9 cellular contexts compared by ENCODE assay signal in the genomic region with DNA sequence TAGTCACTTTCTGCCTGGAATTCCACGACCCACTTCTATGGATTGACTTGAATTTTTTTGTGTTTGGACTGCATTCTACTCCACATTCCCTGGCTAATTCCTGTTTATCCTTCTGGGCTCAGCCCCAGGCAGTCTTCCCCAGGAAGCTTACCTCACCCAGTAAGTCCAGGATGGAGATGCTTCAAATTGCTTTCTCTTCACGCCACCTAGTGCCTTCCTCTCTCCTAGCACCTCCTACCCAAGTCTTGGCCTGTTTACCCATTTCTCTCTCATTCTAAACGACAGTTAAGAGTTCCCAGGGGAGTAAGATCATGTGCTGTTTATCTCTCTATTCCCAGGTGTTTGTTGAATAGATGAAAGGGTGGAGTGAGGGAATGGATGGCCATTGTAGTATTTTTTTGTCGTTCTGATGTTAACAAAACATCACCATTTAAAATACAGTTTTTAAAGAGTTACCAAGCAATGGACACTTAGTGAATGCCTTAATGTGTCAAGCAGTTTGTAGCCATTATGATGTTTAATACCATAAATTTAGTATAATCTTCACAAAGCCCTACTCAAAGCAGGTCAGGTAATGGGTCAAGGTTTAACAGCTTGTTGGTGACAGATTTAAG.
DNase-seq lines count a peak whose midpoint lies in the region; ATAC-seq and TF ChIP-seq lines count a peak whose summit lies in the region.
"Had no signal": no experiment of that assay in that cellular context is flagged by ENCODE, and none has a peak within 500 bp of the region (broad histone marks: within the 10 kb centered on the region; RNA-seq: fewer than 3 reads in every experiment).

No MANE protein-coding gene starts in this region.

- ATAC-seq in GM18511 (IDR thresholded peaks at IDR 0.05; ENCODE audit: unreplicated experiment) (peak; percentile 85), HG03066 (IDR thresholded peaks at IDR 0.05; ENCODE audit: low read depth, unreplicated experiment) (peak; percentile 81), WTC11 (peak; percentile 97), HG03280 (IDR thresholded peaks at IDR 0.05; ENCODE audit: unreplicated experiment) (no peak)

- no peaks in the 10 kb centered on the region for H3K36me3 Mint-ChIP-seq in WTC11

- peak overlapping the region; percentile 48 for H3K27ac Mint-ChIP-seq in WTC11

- H3K27me3 ChIP-seq in BE2C: no peaks in the 10 kb centered on the region

- H3K9me3 ChIP-seq in BE2C: no peaks in the 10 kb centered on the region

- H3K36me3 ChIP-seq in BE2C: no peaks in the 10 kb centered on the region

- no peak overlapping the region for H3K4me3 ChIP-seq in BE2C (ENCODE audit: low read depth, low read length)
- H3K4me3 ChIP-seq: skin epidermis had no signal

- DNase-seq in BE2C (peak; percentile 46), NCI-H226 (peak; percentile 90), WTC11 (ENCODE audit: low spot score) (peak; percentile 49), glomerular visceral epithelial cell (ENCODE audit: extremely low spot score) (peak; percentile 68), putamen (ENCODE audit: low spot score) (peak; percentile 55)

- H3K4me1 ChIP-seq in BE2C: 0 out of 2 replicates have a peak, but pooled peaks cover 2% of the 10 kb centered on the region

- peaks cover 26% of the 10 kb centered on the region for H3K4me1 Mint-ChIP-seq in WTC11

- H3K9me3 Mint-ChIP-seq in WTC11: no peaks in the 10 kb centered on the region

- POLR2A ChIA-PET in WTC11 (lab: Charles Lee): interaction anchor here (1.5 kb wide), 1 partner anchor 17 kb away, joined by 4 read pairs; no protein-coding TSS in a partner anchor

- CTCF ChIA-PET in WTC11 (lab: Charles Lee): interaction anchor here (0.6 to 8.2 kb wide), 29 partner anchors 10 to 417 kb away, joined by 3 to 80 read pairs (median 4); partner anchors contain the start of genes SFRP4 and TARP

- H3K27me3 Mint-ChIP-seq in WTC11 (ENCODE audit: low read depth): no peaks in the 10 kb centered on the region; the same call in 1 of the 2 replicates

- peak; percentile 86 for TF ChIP-seq CTCF in BE2C (IDR thresholded peaks at IDR 0.05; ENCODE audit: low read depth, low read length)
- no peak for TF ChIP-seq CTCF in WTC11 (IDR thresholded peaks at IDR 0.05)

- no peak overlapping the region for H3K4me3 Mint-ChIP-seq in WTC11

TF ChIP-seq in WTC11, 78 proteins besides CTCF, POLR2A, EP300 and RAD21:
- TF ChIP-seq, protein P1, sequence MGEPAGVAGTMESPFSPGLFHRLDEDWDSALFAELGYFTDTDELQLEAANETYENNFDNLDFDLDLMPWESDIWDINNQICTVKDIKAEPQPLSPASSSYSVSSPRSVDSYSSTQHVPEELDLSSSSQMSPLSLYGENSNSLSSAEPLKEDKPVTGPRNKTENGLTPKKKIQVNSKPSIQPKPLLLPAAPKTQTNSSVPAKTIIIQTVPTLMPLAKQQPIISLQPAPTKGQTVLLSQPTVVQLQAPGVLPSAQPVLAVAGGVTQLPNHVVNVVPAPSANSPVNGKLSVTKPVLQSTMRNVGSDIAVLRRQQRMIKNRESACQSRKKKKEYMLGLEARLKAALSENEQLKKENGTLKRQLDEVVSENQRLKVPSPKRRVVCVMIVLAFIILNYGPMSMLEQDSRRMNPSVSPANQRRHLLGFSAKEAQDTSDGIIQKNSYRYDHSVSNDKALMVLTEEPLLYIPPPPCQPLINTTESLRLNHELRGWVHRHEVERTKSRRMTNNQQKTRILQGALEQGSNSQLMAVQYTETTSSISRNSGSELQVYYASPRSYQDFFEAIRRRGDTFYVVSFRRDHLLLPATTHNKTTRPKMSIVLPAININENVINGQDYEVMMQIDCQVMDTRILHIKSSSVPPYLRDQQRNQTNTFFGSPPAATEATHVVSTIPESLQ (CRISPR knock-in tag; IDR thresholded peaks at IDR 0.05): no peak
- TF ChIP-seq RELA (CRISPR knock-in tag; IDR thresholded peaks at IDR 0.05; ENCODE audit: borderline replicate concordance): no peak
- TF ChIP-seq SP1 (CRISPR knock-in tag; conservative IDR thresholded peaks at IDR 0.05): 0 out of 2 replicates have a peak, but pooled peaks have one; percentile 16
